1 cellular context compared by ENCODE assay signal in genomic region chr12:79673334-79673733, GRCh38.
TF ChIP-seq lines count a peak whose summit lies in the region.

No MANE protein-coding gene starts in this region.

TF ChIP-seq in WTC11, 78 proteins besides CTCF, POLR2A, EP300 and RAD21 (continued from another document):
- TF ChIP-seq, protein P1, sequence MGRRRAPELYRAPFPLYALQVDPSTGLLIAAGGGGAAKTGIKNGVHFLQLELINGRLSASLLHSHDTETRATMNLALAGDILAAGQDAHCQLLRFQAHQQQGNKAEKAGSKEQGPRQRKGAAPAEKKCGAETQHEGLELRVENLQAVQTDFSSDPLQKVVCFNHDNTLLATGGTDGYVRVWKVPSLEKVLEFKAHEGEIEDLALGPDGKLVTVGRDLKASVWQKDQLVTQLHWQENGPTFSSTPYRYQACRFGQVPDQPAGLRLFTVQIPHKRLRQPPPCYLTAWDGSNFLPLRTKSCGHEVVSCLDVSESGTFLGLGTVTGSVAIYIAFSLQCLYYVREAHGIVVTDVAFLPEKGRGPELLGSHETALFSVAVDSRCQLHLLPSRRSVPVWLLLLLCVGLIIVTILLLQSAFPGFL (CRISPR knock-in tag; IDR thresholded peaks at IDR 0.05; ENCODE audit: borderline replicate concordance), result no peak
- no peak for TF ChIP-seq SP1 (CRISPR knock-in tag; conservative IDR thresholded peaks at IDR 0.05)
- TF ChIP-seq, protein P2, sequence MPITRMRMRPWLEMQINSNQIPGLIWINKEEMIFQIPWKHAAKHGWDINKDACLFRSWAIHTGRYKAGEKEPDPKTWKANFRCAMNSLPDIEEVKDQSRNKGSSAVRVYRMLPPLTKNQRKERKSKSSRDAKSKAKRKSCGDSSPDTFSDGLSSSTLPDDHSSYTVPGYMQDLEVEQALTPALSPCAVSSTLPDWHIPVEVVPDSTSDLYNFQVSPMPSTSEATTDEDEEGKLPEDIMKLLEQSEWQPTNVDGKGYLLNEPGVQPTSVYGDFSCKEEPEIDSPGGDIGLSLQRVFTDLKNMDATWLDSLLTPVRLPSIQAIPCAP (CRISPR knock-in tag; IDR thresholded peaks at IDR 0.05), result no peak
- no peak for TF ChIP-seq ZNF121 (CRISPR knock-in tag; IDR thresholded peaks at IDR 0.05)
- no peak for TF ChIP-seq KAT7 (CRISPR knock-in tag; IDR thresholded peaks at IDR 0.05; ENCODE audit: borderline replicate concordance)
